In the genomic region with DNA sequence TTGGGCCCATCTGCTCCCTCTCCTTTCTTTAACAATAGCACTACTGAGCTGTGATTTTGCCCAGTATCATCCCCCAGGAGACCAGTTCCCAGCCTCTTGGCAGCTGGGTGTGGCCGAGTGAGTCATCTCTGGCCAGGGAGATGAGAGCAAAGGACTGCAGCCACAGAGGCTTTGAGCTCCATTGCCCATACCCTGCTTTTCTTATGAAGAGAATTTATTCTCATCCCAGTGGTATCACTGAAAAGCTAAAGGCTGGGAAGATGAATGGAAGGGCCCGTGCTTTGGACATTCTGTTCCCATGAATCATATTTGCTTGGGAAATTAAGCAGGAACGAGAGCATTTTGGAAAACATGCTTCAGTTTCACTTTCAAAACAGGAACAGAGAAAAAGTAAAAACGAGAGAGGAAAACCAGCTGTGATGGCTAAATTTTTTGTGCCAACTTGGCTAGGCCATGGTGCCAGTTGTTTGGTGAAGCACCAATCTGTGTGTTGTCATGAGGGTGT, we compare ENCODE assay signal across 1 cellular context.
TF ChIP-seq lines count a peak whose summit lies in the region.

No MANE protein-coding gene starts in this region.

TF ChIP-seq in SK-N-SH, 30 proteins besides CTCF, POLR2A, EP300 and RAD21 (continued from another document):
- TF ChIP-seq ZBTB33 (IDR thresholded peaks at IDR 0.05; ENCODE audit: borderline replicate concordance, low read depth), result no peak
- peak; percentile 47; the same call in 1 of the 2 replicates for TF ChIP-seq TCF12 (IDR thresholded peaks at IDR 0.05)
- no peak for TF ChIP-seq EZH2phosphoT487 (IDR thresholded peaks at IDR 0.05; ENCODE audit: borderline replicate concordance, low read depth)
